Comparison of ENCODE assay signal across 15 cellular contexts in genomic region chr1:231618588-231619256, GRCh38.
"Had no signal": no experiment of that assay in that cellular context is flagged by ENCODE, and none has a peak within 500 bp of the region (broad histone marks: within the 10 kb centered on the region; RNA-seq: fewer than 3 reads in every experiment).

No MANE protein-coding gene starts in this region.

- H3K4me3 Mint-ChIP-seq: activated CD4-positive, alpha-beta memory T cell treated with anti-CD3 and anti-CD28 coated beads for 36 hours; activated naive CD8-positive, alpha-beta T cell treated with anti-CD3 and anti-CD28 coated beads, Interleukin-2, amount 10 ng/mL, durations not matched to agents 7 days and 5 days; effector memory CD8-positive, alpha-beta T cell; nephron progenitor cell had no signal

- H3K9me3 Mint-ChIP-seq: effector memory CD8-positive, alpha-beta T cell; nephron progenitor cell had no signal

- H3K9me3 ChIP-seq: body of pancreas, thyroid gland had no signal

- H3K27ac Mint-ChIP-seq: activated CD4-positive, alpha-beta memory T cell treated with anti-CD3 and anti-CD28 coated beads for 36 hours; activated naive CD8-positive, alpha-beta T cell treated with anti-CD3 and anti-CD28 coated beads, Interleukin-2, amount 10 ng/mL, durations not matched to agents 7 days and 5 days; effector memory CD8-positive, alpha-beta T cell; nephron progenitor cell had no signal

- H3K4me1 Mint-ChIP-seq: nephron progenitor cell had no signal

- ATAC-seq: body of pancreas; effector memory CD8-positive, alpha-beta T cell; foreskin keratinocyte; left colon had no signal

- DNase-seq: activated CD4-positive, alpha-beta memory T cell treated with anti-CD3 and anti-CD28 coated beads for 36 hours; activated CD4-positive, alpha-beta T cell treated with anti-CD3 and anti-CD28 coated beads for 1 hour; activated naive CD4-positive, alpha-beta T cell; activated naive CD8-positive, alpha-beta T cell treated with anti-CD3 and anti-CD28 coated beads, Interleukin-2, amount 10 ng/mL, durations not matched to agents 7 days and 5 days; activated T-cell treated with anti-CD3 and anti-CD28 coated beads for 4 hours; body of pancreas; effector memory CD8-positive, alpha-beta T cell; foreskin keratinocyte; left colon; midbrain; nephron progenitor cell; stimulated activated CD4-positive, alpha-beta T cell treated with anti-CD3 and anti-CD28 coated beads, Interleukin-2, amount 100 ng/mL, for 24 hours; stimulated activated naive CD4-positive, alpha-beta T cell treated with Interleukin-2 at 50 U/mL for 16 hours; T1000; thyroid gland had no signal
